Comparison of ENCODE assay signal across 31 cellular contexts in genomic region chr10:11093733-11094132, GRCh38.
"Had no signal": no experiment of that assay in that cellular context is flagged by ENCODE, and none has a peak within 500 bp of the region (broad histone marks: within the 10 kb centered on the region; RNA-seq: fewer than 3 reads in every experiment).

No MANE protein-coding gene starts in this region.

- H3K27me3 ChIP-seq: left lung, pancreas, suprapubic skin, tibial artery, upper lobe of right lung had no signal

- H3K36me3 ChIP-seq: left lung, lower lobe of right lung, pancreas, prostate gland, suprapubic skin, thoracic aorta, tibial artery, upper lobe of right lung had no signal

- H3K9me3 ChIP-seq: left lung, lower lobe of right lung, pancreas, prostate gland, suprapubic skin, thoracic aorta, tibial artery, upper lobe of right lung had no signal

- ATAC-seq: left colon; naive thymus-derived CD8-positive, alpha-beta T cell; pancreas; right cardiac atrium; sciatic nerve; upper lobe of right lung had no signal

- FAIRE-seq: islet of Langerhans, kidney, pancreas, urothelium cell line had no signal

- H3K4me1 ChIP-seq: left lung, pancreas, prostate gland, suprapubic skin, tibial artery, upper lobe of right lung had no signal

- DNase-seq: immature natural killer cell; kidney; left colon; left lung; lower lobe of right lung; mammary epithelial cell; mesenchymal stem cell; naive thymus-derived CD8-positive, alpha-beta T cell; nucleus accumbens; pancreas; posterior cingulate gyrus; retina; right cardiac atrium; stimulated activated CD4-positive, alpha-beta T cell treated with anti-CD3 and anti-CD28 coated beads, Interleukin-12 subunit alpha, Interleukin-12 subunit beta, amount 100 ng/mL, for 4 hours; stimulated activated CD4-positive, alpha-beta T cell treated with anti-CD3 and anti-CD28 coated beads, Interleukin-15, amount 100 ng/mL, for 24 hours; stimulated activated CD4-positive, alpha-beta T cell treated with anti-CD3 and anti-CD28 coated beads, Interleukin-2, amount 100 ng/mL, for 24 hours; stimulated activated CD4-positive, alpha-beta T cell treated with anti-CD3 and anti-CD28 coated beads, Interleukin-4, amount 100 ng/mL, for 1 hour; stimulated activated naive CD4-positive, alpha-beta T cell; tibial artery; trophoblast cell; upper lobe of right lung had no signal

- H3K27ac Mint-ChIP-seq: immature natural killer cell; nephron; stimulated activated naive CD8-positive, alpha-beta T cell treated with anti-CD3 and anti-CD28 coated beads, Interleukin-15, Interleukin-2, amounts not matched to agents 100 ng/mL and 50 ng/mL, for 24 hours had no signal

- H3K4me3 Mint-ChIP-seq: immature natural killer cell; naive thymus-derived CD8-positive, alpha-beta T cell; nephron; neural crest cell; stimulated activated naive CD8-positive, alpha-beta T cell treated with anti-CD3 and anti-CD28 coated beads, Interleukin-15, Interleukin-2, amounts not matched to agents 100 ng/mL and 50 ng/mL, for 24 hours had no signal

- H3K36me3 Mint-ChIP-seq: naive thymus-derived CD8-positive, alpha-beta T cell had no signal

- H3K9me3 Mint-ChIP-seq: immature natural killer cell; naive thymus-derived CD8-positive, alpha-beta T cell; nephron; stimulated activated naive CD8-positive, alpha-beta T cell treated with anti-CD3 and anti-CD28 coated beads, Interleukin-15, Interleukin-2, amounts not matched to agents 100 ng/mL and 50 ng/mL, for 24 hours had no signal

- H3K4me3 ChIP-seq: left lung, lower lobe of right lung, pancreas, prostate gland, skin epidermis, suprapubic skin, thoracic aorta, tibial artery, upper lobe of right lung had no signal

- H3K27ac ChIP-seq: left lung, lower lobe of right lung, pancreas, prostate gland, skin epidermis, suprapubic skin, thoracic aorta, tibial artery, upper lobe of right lung had no signal

- H3K4me1 Mint-ChIP-seq: immature natural killer cell; naive thymus-derived CD8-positive, alpha-beta T cell had no signal
